ENCODE assay signal across 15 cellular contexts in the genomic region with DNA sequence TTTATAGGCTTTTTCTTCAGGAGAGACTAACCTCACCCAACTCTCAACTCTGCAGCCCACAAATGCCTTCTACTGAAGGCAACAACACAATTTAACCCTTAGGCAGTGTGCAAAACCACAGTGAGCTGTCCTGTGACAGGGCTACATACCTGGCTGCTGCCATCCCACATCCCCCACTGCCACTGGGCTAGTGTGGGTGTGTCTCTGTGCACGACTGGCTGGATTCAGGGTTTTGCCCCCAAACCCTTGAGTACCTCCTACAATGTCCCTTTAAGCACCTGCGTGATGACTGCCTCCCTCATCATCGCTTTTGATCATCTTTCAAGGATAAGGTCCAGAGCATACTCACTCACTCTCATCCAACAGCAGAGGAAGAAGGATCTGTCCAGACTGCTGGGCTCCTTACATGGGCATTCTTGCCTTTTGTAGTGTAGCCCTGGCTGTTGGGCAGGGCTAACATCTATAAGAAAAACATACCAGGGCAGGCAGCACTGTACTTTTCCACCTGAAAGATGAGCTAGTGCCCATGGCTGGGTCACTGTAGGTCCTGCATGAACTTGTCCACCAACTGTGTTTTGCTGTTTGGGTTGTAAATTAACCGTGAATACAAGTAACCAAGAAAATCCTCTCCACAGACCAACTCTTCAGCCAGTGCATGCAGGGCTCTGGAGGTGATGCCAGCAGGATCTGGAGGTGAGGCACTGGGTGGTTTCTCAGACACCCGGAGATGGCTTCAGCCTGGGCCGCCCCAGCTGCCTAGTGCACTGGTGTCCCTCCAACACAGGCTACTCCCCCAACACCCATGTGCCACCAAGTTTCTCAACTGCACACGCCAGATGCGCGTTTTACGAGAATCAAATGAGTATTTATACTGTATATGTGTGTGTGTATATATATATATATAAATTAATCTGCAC. TPM values are rescaled to one million over a fixed set of nuclear protein-coding genes. Genes with fewer than 3 reads are reported as not detected.
DNase-seq lines count a peak whose midpoint lies in the region; ATAC-seq and TF ChIP-seq lines count a peak whose summit lies in the region.
"Had no signal": no experiment of that assay in that cellular context is flagged by ENCODE, and none has a peak within 500 bp of the region (broad histone marks: within the 10 kb centered on the region; RNA-seq: fewer than 3 reads in every experiment).

No MANE protein-coding gene starts in this region.

- no peaks in the 10 kb centered on the region for H3K9me3 Mint-ChIP-seq in activated naive CD8-positive, alpha-beta T cell (ENCODE audit: low read depth)
- no peaks in the 10 kb centered on the region for H3K9me3 Mint-ChIP-seq in natural killer cell
- H3K9me3 Mint-ChIP-seq: immature natural killer cell; T-helper 2 cell treated with Interferon-gamma antibody and Interleukin-4, amounts not matched to agents 5 μg/mL and 100 μg/mL, for 36 hours had no signal

- no peak for ATAC-seq in natural killer cell
- ATAC-seq: K562 had no signal

- H3K27me3 ChIP-seq in layer of hippocampus (ENCODE audit: control insufficient read depth, insufficient read depth, low read length): no peaks in the 10 kb centered on the region
- H3K27me3 ChIP-seq: ascending aorta, BLaER1 had no signal

- H3K4me1 Mint-ChIP-seq in activated naive CD8-positive, alpha-beta T cell (ENCODE audit: low read depth): peaks cover 18% of the 10 kb centered on the region
- H3K4me1 Mint-ChIP-seq in natural killer cell: peaks cover 13% of the 10 kb centered on the region in 2 donors

- intact Hi-C loops in natural killer cell (cut with micrococcal nuclease): no loop called here

- peak overlapping the region; percentile 64 for H3K27ac Mint-ChIP-seq in activated naive CD8-positive, alpha-beta T cell
- H3K27ac Mint-ChIP-seq in natural killer cell: peak overlapping the region in 1 of 2 donors; percentile 26
- H3K27ac Mint-ChIP-seq: T-helper 2 cell treated with Interferon-gamma antibody and Interleukin-4, amounts not matched to agents 5 μg/mL and 100 μg/mL, for 36 hours had no signal

- DNase-seq in Ammon's horn (ENCODE audit: low spot score) (peak; percentile 2), D341Med (ENCODE audit: low spot score) (peak; percentile 12), NK-92 (lab: John Stamatoyannopoulos, UW; ENCODE audit: unreplicated experiment) (no peak), natural killer cell (no peak), hepatic stellate cell (ENCODE audit: low spot score) (no peak), dedifferentiated amniotic fluid mesenchymal stem cell (ENCODE audit: extremely low spot score) (no peak)
- DNase-seq: GDM1, immature natural killer cell, NCI-H1417 treated with DMSO at 0.1 percent for 48 hours had no signal

- TF ChIP-seq CTCF in natural killer cell (IDR thresholded peaks at IDR 0.05): no peak

- H3K36me3 Mint-ChIP-seq in activated naive CD8-positive, alpha-beta T cell: peaks cover 4% of the 10 kb centered on the region
- no peaks in the 10 kb centered on the region for H3K36me3 Mint-ChIP-seq in natural killer cell

- H3K4me3 Mint-ChIP-seq in activated naive CD8-positive, alpha-beta T cell: no peak overlapping the region
- no peak overlapping the region for H3K4me3 Mint-ChIP-seq in natural killer cell
- H3K4me3 Mint-ChIP-seq: immature natural killer cell; T-helper 2 cell treated with Interferon-gamma antibody and Interleukin-4, amounts not matched to agents 5 μg/mL and 100 μg/mL, for 36 hours had no signal

- H3K27me3 Mint-ChIP-seq in activated naive CD8-positive, alpha-beta T cell: no peaks in the 10 kb centered on the region
- H3K27me3 Mint-ChIP-seq in natural killer cell (ENCODE audit: low read depth in 2 of 2): no peaks in the 10 kb centered on the region

- peak overlapping the region; percentile 71 for H3K27ac ChIP-seq in layer of hippocampus (ENCODE audit: low read depth, low read length)
- H3K27ac ChIP-seq: ascending aorta, BLaER1 had no signal

RNA-seq across cellular contexts. Expression of gene PLCG1, which starts 45.2 kb away (rescaled TPM):
- total RNA-seq in natural killer cell: 100 to 1,000 TPM; 199 to 242 (median 236) TPM

Comparison
In these comparisons a context has a peak if more than half of its experiments do, and no peak if none do; other contexts are left out.
1. DNase-seq: peak in Ammon's horn (single experiment) and D341Med (single experiment); none in NK-92 (single experiment), natural killer cell (single experiment), hepatic stellate cell (single experiment) and dedifferentiated amniotic fluid mesenchymal stem cell (single experiment).